In genomic region chr20:24994186-24994465, GRCh38 we compare ENCODE assay signal across 2 cellular contexts.
TF ChIP-seq lines count a peak whose summit lies in the region.

No MANE protein-coding gene starts in this region.

TF ChIP-seq in IMR-90, 13 proteins besides CTCF, POLR2A, EP300 and RAD21:
- TF ChIP-seq CHD1 (IDR thresholded peaks at IDR 0.05; ENCODE audit: low read depth, low read length) (no peak), BHLHE40 (IDR thresholded peaks at IDR 0.05; ENCODE audit: low read depth, low read length) (no peak), RCOR1 (IDR thresholded peaks at IDR 0.05; ENCODE audit: insufficient replicate concordance, low read length) (no peak), FOS (IDR thresholded peaks at IDR 0.05; ENCODE audit: low read depth, low read length) (no peak), MAZ (IDR thresholded peaks at IDR 0.05; ENCODE audit: borderline replicate concordance, low read depth, low read length) (no peak), CEBPB (IDR thresholded peaks at IDR 0.05; ENCODE audit: low read depth, low read length) (no peak), SMC3 (IDR thresholded peaks at IDR 0.05; ENCODE audit: low read depth, low read length) (no peak), USF2 (IDR thresholded peaks at IDR 0.05; ENCODE audit: low read depth, low read length) (no peak), RFX5 (IDR thresholded peaks at IDR 0.05; ENCODE audit: low read depth, low read length) (no peak), NFE2L2 (IDR thresholded peaks at IDR 0.05; ENCODE audit: low read depth, low read length) (no peak), MXI1 (IDR thresholded peaks at IDR 0.05; ENCODE audit: borderline replicate concordance, low read depth, low read length) (no peak)
- TF ChIP-seq, protein P1, sequence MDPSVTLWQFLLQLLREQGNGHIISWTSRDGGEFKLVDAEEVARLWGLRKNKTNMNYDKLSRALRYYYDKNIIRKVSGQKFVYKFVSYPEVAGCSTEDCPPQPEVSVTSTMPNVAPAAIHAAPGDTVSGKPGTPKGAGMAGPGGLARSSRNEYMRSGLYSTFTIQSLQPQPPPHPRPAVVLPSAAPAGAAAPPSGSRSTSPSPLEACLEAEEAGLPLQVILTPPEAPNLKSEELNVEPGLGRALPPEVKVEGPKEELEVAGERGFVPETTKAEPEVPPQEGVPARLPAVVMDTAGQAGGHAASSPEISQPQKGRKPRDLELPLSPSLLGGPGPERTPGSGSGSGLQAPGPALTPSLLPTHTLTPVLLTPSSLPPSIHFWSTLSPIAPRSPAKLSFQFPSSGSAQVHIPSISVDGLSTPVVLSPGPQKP (IDR thresholded peaks at IDR 0.05; ENCODE audit: borderline replicate concordance, low read depth, low read length): no peak

TF ChIP-seq in neural cell, 6 proteins besides CTCF, POLR2A, EP300 and RAD21:
- no peak for TF ChIP-seq MXI1 (conservative IDR thresholded peaks at IDR 0.05; ENCODE audit: poor library complexity, severe bottlenecking)
- no peak for TF ChIP-seq SMC3 (conservative IDR thresholded peaks at IDR 0.05; ENCODE audit: poor library complexity)
- no peak for TF ChIP-seq EZH2 (IDR thresholded peaks at IDR 0.05; ENCODE audit: borderline replicate concordance, insufficient read depth, low read length, poor library complexity, severe bottlenecking)
- no peak for TF ChIP-seq REST (IDR thresholded peaks at IDR 0.05; ENCODE audit: borderline replicate concordance)
- TF ChIP-seq POLR2AphosphoS5 (IDR thresholded peaks at IDR 0.05): no peak
- TF ChIP-seq TAF1 (IDR thresholded peaks at IDR 0.05; ENCODE audit: low read depth): no peak
